9 cellular contexts compared by ENCODE assay signal in genomic region chr1:17586172-17586963, GRCh38. TPM values are rescaled to one million over a fixed set of nuclear protein-coding genes. Genes with fewer than 3 reads are reported as not detected.
DNase-seq lines count a peak whose midpoint lies in the region; ATAC-seq and TF ChIP-seq lines count a peak whose summit lies in the region.
"Had no signal": no experiment of that assay in that cellular context is flagged by ENCODE, and none has a peak within 500 bp of the region (broad histone marks: within the 10 kb centered on the region; RNA-seq: fewer than 3 reads in every experiment).

No MANE protein-coding gene starts in this region.

- H2BK5ac ChIP-seq in H9 (ENCODE audit: insufficient read length, low read length), result no peak overlapping the region

- no peak overlapping the region for H2AFZ ChIP-seq in H9 (ENCODE audit: low read length)

- no peaks in the 10 kb centered on the region for H4K20me1 ChIP-seq in H9 (ENCODE audit: control insufficient read depth, insufficient read depth, insufficient read length)

- H4K8ac ChIP-seq in H9 (replicated peaks; ENCODE audit: insufficient read length, low read depth, low read length), result no peak overlapping the region

- peak overlapping the region; percentile 86 to 89 (median 89); a peak in 6 of 7 replicates for H3K27ac Mint-ChIP-seq in H9
- H3K27ac Mint-ChIP-seq in glutamatergic neuron (ENCODE audit: unreplicated experiment), result peak overlapping the region; percentile 95
- no peak overlapping the region for H3K27ac Mint-ChIP-seq in activated naive CD8-positive, alpha-beta T cell treated with anti-CD3 and anti-CD28 coated beads, Interleukin-2, amount 50 U/mL, for 24 hours

- no peaks in the 10 kb centered on the region; a peak in 1 of 5 replicates for H3K9me3 Mint-ChIP-seq in H9
- peaks cover 18% of the 10 kb centered on the region for H3K9me3 Mint-ChIP-seq in glutamatergic neuron (ENCODE audit: unreplicated experiment)
- H3K9me3 Mint-ChIP-seq in activated naive CD8-positive, alpha-beta T cell treated with anti-CD3 and anti-CD28 coated beads, Interleukin-2, amount 50 U/mL, for 24 hours, result no peaks in the 10 kb centered on the region

- H3K56ac ChIP-seq in H9 (ENCODE audit: insufficient read length, low read depth, low read length), result no peak overlapping the region

- H3K4me3 Mint-ChIP-seq in H9 (peak overlapping the region in 1 of 2 experiments; percentile 67; a peak in 2 of 5 replicates), glutamatergic neuron (ENCODE audit: unreplicated experiment) (peak overlapping the region; percentile 76)
- H3K4me3 Mint-ChIP-seq in activated naive CD8-positive, alpha-beta T cell treated with anti-CD3 and anti-CD28 coated beads, Interleukin-2, amount 50 U/mL, for 24 hours, result no peak overlapping the region

- H3K23ac ChIP-seq in H9 (ENCODE audit: insufficient read length, low read depth, low read length), result no peak overlapping the region

- H3K27ac ChIP-seq in H9 (ENCODE audit: insufficient read length, low read depth, low read length), result no peak overlapping the region
- peak overlapping the region; percentile 74 for H3K27ac ChIP-seq in skeletal muscle tissue (ENCODE audit: low read depth, low read length)

- H3K9ac ChIP-seq in H9 (ENCODE audit: extremely low read depth, insufficient read length, low read length) (no peak overlapping the region), skeletal muscle tissue (ENCODE audit: low read depth in 1 of 3, low read length in 3 of 3) (peak overlapping the region in 2 of 3 donors; percentile 19 to 33)

- no peak overlapping the region for H3K18ac ChIP-seq in H9 (ENCODE audit: insufficient read length, low read depth, low read length)

- H4K5ac ChIP-seq in H9 (ENCODE audit: insufficient read length, low read depth, low read length), result no peak overlapping the region

- H3K79me1 ChIP-seq in H9 (ENCODE audit: insufficient read depth, low read depth, low read length, poor library complexity, severe bottlenecking), result no peaks in the 10 kb centered on the region

- no peak for TF ChIP-seq CTCF in H9 (conservative IDR thresholded peaks at IDR 0.05)
- TF ChIP-seq CTCF in glutamatergic neuron (IDR thresholded peaks at IDR 0.05; ENCODE audit: partially characterized antibody, unreplicated experiment), result no peak

- H2BK20ac ChIP-seq in H9 (ENCODE audit: low read depth, low read length, poor library complexity, severe bottlenecking), result no peak overlapping the region

- H2AK5ac ChIP-seq in H9 (ENCODE audit: insufficient read length, low read length), result no peak overlapping the region

- H3K36me3 Mint-ChIP-seq in H9 (ENCODE audit: insufficient read depth in 1 of 3, low read depth in 3 of 3), result peaks cover 3 to 40% (median 34%) of the 10 kb centered on the region in 3 experiments; a peak in 5 of 7 replicates
- peaks cover 3% of the 10 kb centered on the region for H3K36me3 Mint-ChIP-seq in glutamatergic neuron (ENCODE audit: unreplicated experiment)
- no peaks in the 10 kb centered on the region for H3K36me3 Mint-ChIP-seq in activated naive CD8-positive, alpha-beta T cell treated with anti-CD3 and anti-CD28 coated beads, Interleukin-2, amount 50 U/mL, for 24 hours (ENCODE audit: low read depth)

- H2BK15ac ChIP-seq in H9 (ENCODE audit: low read depth, low read length), result no peak overlapping the region

- H2BK120ac ChIP-seq in H9 (ENCODE audit: low read depth, low read length, poor library complexity, severe bottlenecking), result no peak overlapping the region

- H3K27me3 ChIP-seq in H9 (ENCODE audit: insufficient read depth, low read length), result no peaks in the 10 kb centered on the region
- no peaks in the 10 kb centered on the region for H3K27me3 ChIP-seq in skeletal muscle tissue (ENCODE audit: control insufficient read depth in 3 of 3, insufficient read depth in 3 of 3, low read length in 3 of 3)

- H3K4me1 Mint-ChIP-seq in H9 (peaks cover 53 to 61% of the 10 kb centered on the region in 2 experiments), glutamatergic neuron (ENCODE audit: low read depth, unreplicated experiment) (peaks cover 65% of the 10 kb centered on the region)
- peaks cover 3% of the 10 kb centered on the region for H3K4me1 Mint-ChIP-seq in activated naive CD8-positive, alpha-beta T cell treated with anti-CD3 and anti-CD28 coated beads, Interleukin-2, amount 50 U/mL, for 24 hours

- H4K91ac ChIP-seq in H9 (ENCODE audit: insufficient read length, low read depth, low read length), result no peak overlapping the region

- no peak overlapping the region for H3T11ph ChIP-seq in H9 (ENCODE audit: low read length)

- H3K27me3 Mint-ChIP-seq in H9 (ENCODE audit: low read depth) (no peaks in the 10 kb centered on the region), glutamatergic neuron (ENCODE audit: unreplicated experiment) (peaks cover 29% of the 10 kb centered on the region)
- H3K27me3 Mint-ChIP-seq in activated naive CD8-positive, alpha-beta T cell treated with anti-CD3 and anti-CD28 coated beads, Interleukin-2, amount 50 U/mL, for 24 hours, result peaks cover 2% of the 10 kb centered on the region

- H3K79me2 ChIP-seq in H9 (ENCODE audit: insufficient read depth, low read length), result no peaks in the 10 kb centered on the region; the same call in 1 of the 2 replicates

- no peaks in the 10 kb centered on the region for H3K23me2 ChIP-seq in H9 (ENCODE audit: insufficient read length, low read depth, low read length, poor library complexity, severe bottlenecking)

- peaks cover 10% of the 10 kb centered on the region; the same call in 1 of the 2 replicates for H3K4me1 ChIP-seq in H9 (ENCODE audit: insufficient read depth, low read length)
- H3K4me1 ChIP-seq in skeletal muscle tissue (ENCODE audit: control insufficient read depth in 3 of 3, insufficient read depth in 3 of 3, low read length in 3 of 3), result peaks cover 36 to 38% (median 37%) of the 10 kb centered on the region in 3 donors

- no peak overlapping the region for H3K4me2 ChIP-seq in H9 (ENCODE audit: insufficient read depth, insufficient read length, low read length)

- peak overlapping the region; percentile 64 for H3K14ac ChIP-seq in H9 (ENCODE audit: insufficient read depth, low read length)

- H3K9me3 ChIP-seq in H9 (ENCODE audit: control insufficient read depth, low read depth, low read length) (no peaks in the 10 kb centered on the region), skeletal muscle tissue (ENCODE audit: control insufficient read depth in 3 of 3, low read length in 3 of 3) (no peaks in the 10 kb centered on the region)

- no peak overlapping the region for H3K4ac ChIP-seq in H9 (ENCODE audit: low read depth, low read length)

- no peak overlapping the region for H2BK12ac ChIP-seq in H9 (ENCODE audit: insufficient read length, low read depth, low read length)

- peaks cover 0 to 4% (median 2%) of the 10 kb centered on the region in 3 donors for H3K36me3 ChIP-seq in skeletal muscle tissue (ENCODE audit: control insufficient read depth in 3 of 3, insufficient read depth in 3 of 3, low read length in 3 of 3)

- no peak overlapping the region for H3K4me3 ChIP-seq in skeletal muscle tissue (ENCODE audit: low read length in 3 of 3)

- no CpG with 5 or more reads among the region's 10 CpGs for WGBS in H9 (ENCODE audit: extremely low coverage, insufficient read length, low lambda C conversion rate)

- DNase-seq in H9 (peak; percentile 72), SW480 (ENCODE audit: low spot score) (peak; percentile 30), glutamatergic neuron (no peak)
- DNase-seq in activated CD8-positive, alpha-beta memory T cell treated with anti-CD3 and anti-CD28 coated beads, Interleukin-2, amount 50 U/mL, for 4 hours, result no peak
- no peak for DNase-seq in activated naive CD8-positive, alpha-beta T cell treated with anti-CD3 and anti-CD28 coated beads, Interleukin-2, amount 50 U/mL, for 24 hours
- DNase-seq: MM.1S had no signal

- ATAC-seq in GM21737 (IDR thresholded peaks at IDR 0.05; ENCODE audit: unreplicated experiment), result no peak
- ATAC-seq in activated naive CD8-positive, alpha-beta T cell treated with anti-CD3 and anti-CD28 coated beads, Interleukin-2, amount 50 U/mL, for 24 hours, result no peak
- no peak for ATAC-seq in GM19463 (IDR thresholded peaks at IDR 0.05; ENCODE audit: unreplicated experiment)

RNA-seq across cellular contexts. Expression of gene ARHGEF10L, which starts 46.9 kb away (rescaled TPM):
- 20.2 and 21.4 TPM in 2 replicates for total RNA-seq in H9 (2021)
- 89.8 TPM for total RNA-seq in glutamatergic neuron (ENCODE audit: unreplicated experiment)
- total RNA-seq in skeletal muscle tissue, result 16.7 TPM

Comparison
In these comparisons a context has a peak if more than half of its experiments do, and no peak if none do; other contexts are left out.
1. DNase-seq: peak in H9 (single experiment) and SW480 (single experiment); none in glutamatergic neuron (single experiment), activated CD8-positive, alpha-beta memory T cell treated with anti-CD3 and anti-CD28 coated beads, Interleukin-2, amount 50 U/mL, for 4 hours (single experiment) and activated naive CD8-positive, alpha-beta T cell treated with anti-CD3 and anti-CD28 coated beads, Interleukin-2, amount 50 U/mL, for 24 hours (single experiment).